In the genomic region with DNA sequence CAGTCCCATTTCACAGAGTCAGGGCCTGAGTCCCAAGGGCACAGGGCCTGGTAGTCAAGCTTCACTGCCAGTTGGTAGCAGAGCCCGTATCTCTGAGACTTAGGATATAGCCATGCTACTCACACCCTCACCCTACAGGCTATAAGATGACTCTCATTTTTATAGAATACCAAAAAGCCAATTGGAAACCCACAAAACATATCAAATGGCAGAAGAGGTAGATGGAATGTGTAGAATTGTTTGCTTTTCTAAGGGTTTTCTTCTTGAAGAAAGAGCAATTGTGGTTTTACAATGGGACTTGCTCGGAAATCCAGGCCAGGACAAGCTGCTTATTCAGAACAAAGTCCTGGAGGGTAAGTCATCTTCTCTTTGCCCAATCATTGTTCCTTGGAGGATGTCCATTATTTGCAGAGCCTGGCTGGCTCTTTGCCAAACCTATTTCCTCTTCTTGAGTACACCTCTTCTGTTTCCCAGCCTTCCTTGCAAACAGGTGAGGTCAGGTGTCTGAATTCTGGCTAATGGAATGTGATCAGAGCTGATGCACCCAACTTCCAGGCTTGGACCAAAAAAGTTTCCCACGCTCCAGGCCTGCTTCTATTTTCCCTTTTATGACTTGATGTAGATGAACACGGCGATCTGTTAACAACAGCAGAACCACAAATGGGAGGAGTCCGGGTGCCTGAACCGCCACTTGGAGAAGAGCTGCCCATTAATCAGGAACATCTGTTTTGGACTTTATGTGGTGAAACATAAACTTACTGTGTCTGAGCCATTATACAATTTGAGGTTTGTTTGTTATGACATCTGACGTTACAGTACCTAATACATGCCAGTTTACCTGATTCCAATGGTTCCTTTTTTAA, we compare ENCODE assay signal across 2 cellular contexts.
TF ChIP-seq lines count a peak whose summit lies in the region.

No MANE protein-coding gene starts in this region.

TF ChIP-seq in Ishikawa, 13 proteins besides CTCF, POLR2A, EP300 and RAD21:
- TF ChIP-seq CEBPB (IDR thresholded peaks at IDR 0.05) (no peak; the same call in 1 of the 2 replicates), CREB1 (IDR thresholded peaks at IDR 0.05; ENCODE audit: low read depth) (no peak), FOXM1 (IDR thresholded peaks at IDR 0.05; ENCODE audit: borderline replicate concordance, low read depth) (peak; percentile 67; the same call in 1 of the 2 replicates), TEAD4 (IDR thresholded peaks at IDR 0.05) (peak; percentile 46; the same call in 1 of the 2 replicates), REST (IDR thresholded peaks at IDR 0.05; ENCODE audit: low read depth) (no peak), USF1 (IDR thresholded peaks at IDR 0.05) (peak; percentile 60), ZBTB7A (IDR thresholded peaks at IDR 0.05; ENCODE audit: low read depth) (no peak), NFIC (IDR thresholded peaks at IDR 0.05) (peak; percentile 94), TCF12 (IDR thresholded peaks at IDR 0.05; ENCODE audit: low read depth) (peak; percentile 75), YY1 (IDR thresholded peaks at IDR 0.05; ENCODE audit: low read depth) (no peak), TAF1 (IDR thresholded peaks at IDR 0.05; ENCODE audit: low read depth) (no peak), EGR1 (IDR thresholded peaks at IDR 0.05) (no peak)
- TF ChIP-seq, protein P1, sequence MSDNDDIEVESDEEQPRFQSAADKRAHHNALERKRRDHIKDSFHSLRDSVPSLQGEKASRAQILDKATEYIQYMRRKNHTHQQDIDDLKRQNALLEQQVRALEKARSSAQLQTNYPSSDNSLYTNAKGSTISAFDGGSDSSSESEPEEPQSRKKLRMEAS (IDR thresholded peaks at IDR 0.05): 0 out of 2 replicates have a peak, but pooled peaks have one; percentile 35

TF ChIP-seq in GM12878, 131 proteins besides CTCF, POLR2A, EP300 and RAD21:
- TF ChIP-seq ESRRA (IDR thresholded peaks at IDR 0.05; ENCODE audit: low read length) (no peak), ZSCAN29 (IDR thresholded peaks at IDR 0.05) (no peak), ZNF384 (IDR thresholded peaks at IDR 0.05; ENCODE audit: borderline replicate concordance, low read depth, low read length) (no peak), E2F8 (IDR thresholded peaks at IDR 0.05; ENCODE audit: low read depth, partially characterized antibody) (no peak), CREB1 (IDR thresholded peaks at IDR 0.05; ENCODE audit: low read depth) (no peak), HDGF (IDR thresholded peaks at IDR 0.05) (no peak), SMAD1 (IDR thresholded peaks at IDR 0.05; ENCODE audit: low read depth, partially characterized antibody) (peak; percentile 16), KLF5 (IDR thresholded peaks at IDR 0.05; ENCODE audit: partially characterized antibody) (no peak)
- TF ChIP-seq, protein P1 (IDR thresholded peaks at IDR 0.05; ENCODE audit: low read depth, low read length): no peak
